In genomic region chr6:149482542-149483261, GRCh38 we compare ENCODE assay signal across 1 cellular context.
TF ChIP-seq lines count a peak whose summit lies in the region.

No MANE protein-coding gene starts in this region.

TF ChIP-seq in WTC11, 78 proteins besides CTCF, POLR2A, EP300 and RAD21 (continued from another document):
- TF ChIP-seq E2F1 (CRISPR knock-in tag; IDR thresholded peaks at IDR 0.05): no peak
